13 cellular contexts compared by ENCODE assay signal in the genomic region with DNA sequence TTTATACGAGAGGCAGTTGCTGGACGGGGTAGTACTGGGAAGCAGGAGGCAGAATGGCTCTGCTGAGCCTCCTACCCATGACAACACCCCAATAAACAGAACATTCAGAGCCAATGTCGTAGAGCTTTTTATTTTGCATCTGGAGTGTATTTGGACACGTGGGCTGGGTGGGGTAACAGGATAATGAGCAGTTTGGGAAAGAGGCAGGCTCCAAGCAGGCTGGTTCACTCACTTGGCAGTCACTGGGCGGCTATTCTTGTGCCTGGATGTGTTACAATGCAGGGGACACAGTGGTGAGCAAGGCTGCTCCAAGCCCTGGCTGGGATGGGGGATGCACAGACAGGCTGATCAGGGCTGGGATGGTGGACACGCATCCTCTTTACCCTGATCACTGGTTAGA. TPM values are rescaled to one million over a fixed set of nuclear protein-coding genes. Genes with fewer than 3 reads are reported as not detected.
A peak's percentile ranks its signal among the peaks of the same experiment; 100 is the strongest.
DNase-seq lines count a peak whose midpoint lies in the region; ATAC-seq and TF ChIP-seq lines count a peak whose summit lies in the region.
"Had no signal": no experiment of that assay in that cellular context is flagged by ENCODE, and none has a peak within 500 bp of the region (broad histone marks: within the 10 kb centered on the region; RNA-seq: fewer than 3 reads in every experiment).

No MANE protein-coding gene starts in this region.

- in situ Hi-C loops in ACHN (cut with HindIII; ENCODE audit: low pct_ligation_motif_present, low pct_unique_long_range_greater_than_20kb, low sequenced_read_pairs), result no loop called here

- H2BK120ac ChIP-seq in mesenchymal stem cell (ENCODE audit: low read depth, low read length), result no peak overlapping the region

- H3K36me3 ChIP-seq in esophagus muscularis mucosa (peaks cover 36 to 69% (median 55%) of the 10 kb centered on the region in 4 donors), mesenchymal stem cell (ENCODE audit: control insufficient read depth in 1 of 2, insufficient read depth in 2 of 2, low read depth in 1 of 2, low read length in 2 of 2) (peaks cover 42 to 58% of the 10 kb centered on the region in 2 experiments), body of pancreas (replicated peaks in 1 of 2; ENCODE audit: insufficient read depth in 1 of 2, low read depth in 2 of 2) (peaks cover 0 to 15% of the 10 kb centered on the region in 2 donors)

- no peak overlapping the region for H2AFZ ChIP-seq in mesenchymal stem cell (ENCODE audit: low read depth, low read length)
- H2AFZ ChIP-seq: PC-9 had no signal

- peaks cover 4% of the 10 kb centered on the region for H3K79me1 ChIP-seq in mesenchymal stem cell (replicated peaks; ENCODE audit: low read length, poor library complexity, severe bottlenecking)

- ATAC-seq in body of pancreas, result no peak
- no peak for ATAC-seq in HG03045 (IDR thresholded peaks at IDR 0.05; ENCODE audit: unreplicated experiment)
- ATAC-seq: activated CD4-positive, CD25-positive, alpha-beta regulatory T cell treated with anti-CD3 and anti-CD28 coated beads, Interleukin-2, amount 50 U/mL, for 24 hours; natural killer cell had no signal

- H2BK15ac ChIP-seq in mesenchymal stem cell (ENCODE audit: low read depth, poor library complexity, severe bottlenecking), result peak overlapping the region; percentile 31

- H3K27ac ChIP-seq in esophagus muscularis mucosa (replicated peaks in 1 of 4) (peak overlapping the region; percentile 46 to 77 (median 62)), mesenchymal stem cell (ENCODE audit: low read length, poor library complexity, severe bottlenecking) (no peak overlapping the region), temporal lobe (ENCODE audit: low read depth, low read length) (peak overlapping the region; percentile 84), body of pancreas (no peak overlapping the region)
- H3K27ac ChIP-seq: PC-9 had no signal

- no peak overlapping the region for H3K14ac ChIP-seq in mesenchymal stem cell (ENCODE audit: low read length in 2 of 2)

- no peak for TF ChIP-seq POLR2A in esophagus muscularis mucosa (IDR thresholded peaks at IDR 0.05; ENCODE audit: low read depth)
- TF ChIP-seq POLR2A in body of pancreas (IDR thresholded peaks at IDR 0.05), result no peak

- intact Hi-C loops in esophagus muscularis mucosa (cut with DNase I), result no loop called here
- intact Hi-C loops in body of pancreas (cut with DNase I), result no loop called here

- H2BK5ac ChIP-seq in mesenchymal stem cell (ENCODE audit: low read depth, low read length, poor library complexity, severe bottlenecking), result no peak overlapping the region

- H3K23ac ChIP-seq in mesenchymal stem cell (ENCODE audit: low read length in 2 of 2), result no peak overlapping the region

- no peaks in the 10 kb centered on the region for H3K9me3 ChIP-seq in esophagus muscularis mucosa
- no peaks in the 10 kb centered on the region for H3K9me3 ChIP-seq in mesenchymal stem cell (ENCODE audit: control insufficient read depth, low read length)
- no peaks in the 10 kb centered on the region for H3K9me3 ChIP-seq in body of pancreas

- peak; percentile 77 for DNase-seq in NCI-H2227 (lab: John Stamatoyannopoulos, UW; ENCODE audit: unreplicated experiment)
- no peak for DNase-seq in esophagus muscularis mucosa (ENCODE audit: extremely low spot score)
- no peak for DNase-seq in mesenchymal stem cell
- no peak for DNase-seq in retina
- DNase-seq in body of pancreas, result no peak
- no peak for DNase-seq in ACHN
- DNase-seq: activated naive CD4-positive, alpha-beta T cell treated with anti-CD3 and anti-CD28 coated beads for 36 hours; natural killer cell; PC-9 had no signal

- 58% methylated on average over 5 of the region's 6 CpGs for WGBS in esophagus muscularis mucosa
- WGBS in mesenchymal stem cell, result 87% methylated on average over 4 of the region's 6 CpGs
- 75 to 81% methylated on average over 5 to 6 of the region's 6 CpGs for WGBS in body of pancreas, 2 donors

- no peak overlapping the region for H2AK5ac ChIP-seq in mesenchymal stem cell (ENCODE audit: low read length, severe bottlenecking)

- no peak overlapping the region for H3K4me2 ChIP-seq in mesenchymal stem cell (ENCODE audit: low read length, poor library complexity, severe bottlenecking)
- H3K4me2 ChIP-seq: PC-9 had no signal

- H4K91ac ChIP-seq in mesenchymal stem cell (ENCODE audit: low read length), result no peak overlapping the region

- no peak for TF ChIP-seq CTCF in esophagus muscularis mucosa (IDR thresholded peaks at IDR 0.05)
- no peak for TF ChIP-seq CTCF in body of pancreas (IDR thresholded peaks at IDR 0.05)

- H3K4ac ChIP-seq in mesenchymal stem cell (ENCODE audit: low read depth in 1 of 2, low read length in 2 of 2), result no peak overlapping the region

- H2BK12ac ChIP-seq in mesenchymal stem cell (ENCODE audit: low read length in 2 of 2), result no peak overlapping the region

- H3K27me3 ChIP-seq in esophagus muscularis mucosa (no peaks in the 10 kb centered on the region), mesenchymal stem cell (ENCODE audit: control insufficient read depth in 1 of 2, insufficient read depth in 1 of 2, low read length in 2 of 2) (no peaks in the 10 kb centered on the region), body of pancreas (no peaks in the 10 kb centered on the region)

- H3K4me1 ChIP-seq in esophagus muscularis mucosa (peaks cover 13 to 41% (median 35%) of the 10 kb centered on the region in 4 donors), mesenchymal stem cell (ENCODE audit: control insufficient read depth, insufficient read depth, low read depth, low read length) (peaks cover 17% of the 10 kb centered on the region), body of pancreas (peaks cover 5% of the 10 kb centered on the region)

- peak overlapping the region in 3 of 4 donors; percentile 3 to 38 (median 20) for H3K4me3 ChIP-seq in esophagus muscularis mucosa
- peak overlapping the region in 1 of 2 experiments; percentile 67 for H3K4me3 ChIP-seq in mesenchymal stem cell (ENCODE audit: insufficient read depth in 1 of 2, low read depth in 1 of 2, low read length in 2 of 2)
- H3K4me3 ChIP-seq in body of pancreas, result no peak overlapping the region
- H3K4me3 ChIP-seq: PC-9 had no signal

- no peak overlapping the region for H4K8ac ChIP-seq in mesenchymal stem cell (ENCODE audit: low read length)

- TF ChIP-seq EP300 in esophagus muscularis mucosa (IDR thresholded peaks at IDR 0.05), result no peak

- H3K18ac ChIP-seq in mesenchymal stem cell (ENCODE audit: low read depth in 1 of 2, low read length in 2 of 2), result no peak overlapping the region

- H3K9ac ChIP-seq in mesenchymal stem cell (ENCODE audit: low read length), result peak overlapping the region; percentile 95

RNA-seq across cellular contexts. Expression of gene ACTMAP, which starts 9.5 kb away (rescaled TPM):
- total RNA-seq in esophagus muscularis mucosa (1 to 10 TPM; 1.7 to 4.6 (median 3.7) TPM), temporal lobe (0.74 TPM), body of pancreas (1 to 10 TPM; 3.0 to 4.2 TPM)
- 5.2 TPM for polyA plus RNA-seq in mesenchymal stem cell (2013, experiment 1 of 2)
- polyA plus RNA-seq in mesenchymal stem cell (2013, experiment 2 of 2), result 5.4 TPM

RNA-seq across cellular contexts. Expression of gene SNRPA, which starts 10.3 kb away (rescaled TPM):
- total RNA-seq in esophagus muscularis mucosa (10 to 100 TPM; 47.3 to 69.1 (median 57.6) TPM), temporal lobe (11.3 TPM), body of pancreas (10 to 100 TPM; 18.7 to 42.2 TPM)
- polyA plus RNA-seq in mesenchymal stem cell (2013, experiment 1 of 2), result 62.8 TPM
- polyA plus RNA-seq in mesenchymal stem cell (2013, experiment 2 of 2), result 61.8 TPM

RNA-seq across cellular contexts. Expression of gene ITPKC, which starts 23.8 kb away (rescaled TPM):
- total RNA-seq in esophagus muscularis mucosa (100 to 1,000 TPM in 1 of 4 donors, 10 to 100 TPM in 3; 28.7 to 123 (median 33.3) TPM), temporal lobe (7.4 TPM), body of pancreas (10 to 100 TPM; 14.0 to 27.7 TPM)
- 8.5 TPM for polyA plus RNA-seq in mesenchymal stem cell (2013, experiment 1 of 2)
- 8.0 TPM for polyA plus RNA-seq in mesenchymal stem cell (2013, experiment 2 of 2)

RNA-seq across cellular contexts. Expression of gene COQ8B, which starts 24.1 kb away (rescaled TPM):
- total RNA-seq in esophagus muscularis mucosa (10 to 100 TPM; 34.5 to 57.7 (median 45.3) TPM), temporal lobe (28.8 TPM), body of pancreas (10 to 100 TPM; 29.8 to 31.3 TPM)
- 12.5 TPM for polyA plus RNA-seq in mesenchymal stem cell (2013, experiment 1 of 2)
- polyA plus RNA-seq in mesenchymal stem cell (2013, experiment 2 of 2), result 12.4 TPM

RNA-seq across cellular contexts. Expression of gene MIA, which starts 34.6 kb away (rescaled TPM):
- total RNA-seq in esophagus muscularis mucosa (1 to 10 TPM; 2.1 to 4.1 (median 2.7) TPM), temporal lobe (0.74 TPM), body of pancreas (1 to 10 TPM in 1 of 2 donors, not detected in 1; 5.9 TPM)
- polyA plus RNA-seq in mesenchymal stem cell (2013, experiment 1 of 2), result not detected
- not detected for polyA plus RNA-seq in mesenchymal stem cell (2013, experiment 2 of 2)
- total RNA-seq: activated naive CD4-positive, alpha-beta T cell treated with anti-CD3 and anti-CD28 coated beads for 36 hours; frontal cortex; natural killer cell had no signal

Comparison
In these comparisons a context has a peak if more than half of its experiments do, and no peak if none do; other contexts are left out.
1. H3K27ac ChIP-seq: peak in esophagus muscularis mucosa (4 of 4) and temporal lobe (single experiment); none in mesenchymal stem cell (single experiment) and body of pancreas (0 of 4).
2. H3K4me3 ChIP-seq: peak in esophagus muscularis mucosa (3 of 4); none in body of pancreas (0 of 2).